In genomic region chr5:83751201-83751600, GRCh38 we compare ENCODE assay signal across 14 cellular contexts.
DNase-seq lines count a peak whose midpoint lies in the region; TF ChIP-seq lines count a peak whose summit lies in the region.
"Had no signal": no experiment of that assay in that cellular context is flagged by ENCODE, and none has a peak within 500 bp of the region (broad histone marks: within the 10 kb centered on the region; RNA-seq: fewer than 3 reads in every experiment).

No MANE protein-coding gene starts in this region.

- H3K4me1 ChIP-seq in HAP-1, result no peaks in the 10 kb centered on the region

- no peak for TF ChIP-seq CTCF in GM13977 (IDR thresholded peaks at IDR 0.05; ENCODE audit: extremely low read depth, insufficient read depth, missing control alignments)

- no peak overlapping the region for H3K4me3 ChIP-seq in HAP-1
- H3K4me3 ChIP-seq: GM23338 had no signal

- peak; percentile 10 to 28 for DNase-seq in AML-193 (lab: John Stamatoyannopoulos, UW)
- DNase-seq in CD1c-positive myeloid dendritic cell (ENCODE audit: extremely low spot score), result peak; percentile 13
- peak; percentile 17 to 19 for DNase-seq in Kasumi-1 (lab: John Stamatoyannopoulos, UW)
- DNase-seq in OCI-M1 (lab: John Stamatoyannopoulos, UW), result peak; percentile 18
- DNase-seq in stimulated activated naive CD4-positive, alpha-beta T cell (lab: John Stamatoyannopoulos, UW), result no peak
- no peak for DNase-seq in GM13977 (ENCODE audit: low spot score)
- no peak for DNase-seq in HAP-1 (ENCODE audit: low spot score in 2 of 2)
- DNase-seq: ACHN; CD4-positive, alpha-beta memory T cell; DMS153; DMS79; GF-D8; KG1 had no signal

- in situ Hi-C loops in GM13977 (cut with MboI; ENCODE audit: low pct_unique_long_range_greater_than_20kb, low sequenced_read_pairs, unreplicated experiment), result no loop called here
- in situ Hi-C loops in HAP-1 (cut with MboI; ENCODE audit: low sequenced_read_pairs), result no loop called here

- H3K9me3 ChIP-seq in HAP-1, result no peaks in the 10 kb centered on the region

- no peaks in the 10 kb centered on the region for H3K36me3 ChIP-seq in HAP-1 (replicated peaks)

- no peaks in the 10 kb centered on the region for H3K27me3 ChIP-seq in HAP-1 (ENCODE audit: low read depth)

Comparison
In these comparisons a context has a peak if more than half of its experiments do, and no peak if none do; other contexts are left out.
1. DNase-seq: peak in AML-193 (2 of 2), CD1c-positive myeloid dendritic cell (single experiment), Kasumi-1 (2 of 2) and OCI-M1 (single experiment); none in stimulated activated naive CD4-positive, alpha-beta T cell (0 of 6), GM13977 (single experiment) and HAP-1 (0 of 2).